Comparison of ENCODE assay signal across 9 cellular contexts in genomic region chr2:53787911-53788289, GRCh38. TPM values are rescaled to one million over a fixed set of nuclear protein-coding genes. Genes with fewer than 3 reads are reported as not detected.
DNase-seq lines count a peak whose midpoint lies in the region; ATAC-seq, FAIRE-seq and TF ChIP-seq lines count a peak whose summit lies in the region.
"Had no signal": no experiment of that assay in that cellular context is flagged by ENCODE, and none has a peak within 500 bp of the region (broad histone marks: within the 10 kb centered on the region; RNA-seq: fewer than 3 reads in every experiment).

No MANE protein-coding gene starts in this region.

- peak overlapping the region; percentile 90 for H3K9ac ChIP-seq in HepG2 (ENCODE audit: insufficient read depth, low read depth, low read length)

- BruUV-seq in HepG2 (replicated peaks; lab: Mats Ljungman, UMichigan) = TSS peak; percentile 70

- in situ Hi-C loops in HepG2 (cut with HindIII; ENCODE audit: extremely low pct_ligation_motif_present, low pct_unique_long_range_greater_than_20kb) = no loop called here
- in situ Hi-C loops in transverse colon (cut with MboI; ENCODE audit: low pct_ligation_motif_present in 1 of 4, low pct_unique_long_range_greater_than_20kb in 1 of 4, low sequenced_read_pairs in 3 of 4) = no loop called here

- H3K79me2 ChIP-seq in HepG2 (ENCODE audit: insufficient read depth, low read length) = peaks cover 88% of the 10 kb centered on the region

- POLR2A ChIA-PET in HepG2 (lab: Yijun Ruan, JAX) = interaction anchor here (1.2 to 4.8 kb wide), 3 partner anchors 12 to 39 kb away, joined by 3 to 53 read pairs (median 5); partner anchors contain the start of gene CHAC2

- H3K36me3 ChIP-seq in HepG2 (replicated peaks in 1 of 2; ENCODE audit: control insufficient read depth in 1 of 2, insufficient read depth in 2 of 2, low read length in 2 of 2) (no peaks in the 10 kb centered on the region), transverse colon (no peaks in the 10 kb centered on the region)

- H3K4me1 ChIP-seq in HepG2 (ENCODE audit: insufficient read depth, low read length) (peaks cover 48% of the 10 kb centered on the region), transverse colon (peaks cover 19 to 41% (median 30%) of the 10 kb centered on the region in 4 donors)

- H3K27me3 ChIP-seq in HepG2 (ENCODE audit: control insufficient read depth in 1 of 2, insufficient read depth in 2 of 2, low read length in 2 of 2) (peaks cover 0 to 6% of the 10 kb centered on the region in 2 experiments; a peak in 1 of 5 replicates), transverse colon (no peaks in the 10 kb centered on the region)

- peak overlapping the region; percentile 83 for H3K27ac ChIP-seq in HepG2 (ENCODE audit: extremely low read length, insufficient read depth, low read length)
- H3K27ac ChIP-seq in transverse colon = peak overlapping the region; percentile 79 to 91 (median 88)

- no peaks in the 10 kb centered on the region for H3K9me3 ChIP-seq in HepG2 (ENCODE audit: low read length)
- H3K9me3 ChIP-seq in transverse colon = no peaks in the 10 kb centered on the region

- H2AFZ ChIP-seq in HepG2 (ENCODE audit: low read length) = peak overlapping the region; percentile 1

- peaks cover 52% of the 10 kb centered on the region for H3K4me1 Mint-ChIP-seq in activated T-cell treated with anti-CD3 and anti-CD28 coated beads, Interleukin-2, amount 50 U/mL, for 72 hours (ENCODE audit: low read depth)
- peaks cover 54% of the 10 kb centered on the region for H3K4me1 Mint-ChIP-seq in activated naive CD8-positive, alpha-beta T cell treated with anti-CD3 and anti-CD28 coated beads, Interleukin-2, amount 50 U/mL, for 24 hours

- H3K4me2 ChIP-seq in HepG2 (ENCODE audit: low read depth, low read length) = peak overlapping the region; percentile 65

- H3K36me3 Mint-ChIP-seq in activated T-cell treated with anti-CD3 and anti-CD28 coated beads, Interleukin-2, amount 50 U/mL, for 72 hours (ENCODE audit: insufficient read depth in 2 of 2) = peaks cover 8 to 9% of the 10 kb centered on the region in 2 donors
- peaks cover 2% of the 10 kb centered on the region for H3K36me3 Mint-ChIP-seq in activated naive CD8-positive, alpha-beta T cell treated with anti-CD3 and anti-CD28 coated beads, Interleukin-2, amount 50 U/mL, for 24 hours (ENCODE audit: low read depth)

- TF ChIP-seq POLR2A in HepG2 (IDR thresholded peaks at IDR 0.05; ENCODE audit: insufficient read depth in 1 of 2, low read depth in 2 of 2, low read length in 2 of 2) (no peak), transverse colon (IDR thresholded peaks at IDR 0.05) (no peak)

- WGBS in HepG2 (ENCODE audit: low lambda C conversion rate) = 0% methylated on average over 7 of the region's 7 CpGs
- WGBS in transverse colon (ENCODE audit: low coverage in 1 of 2), 2 donors = 3 to 6% methylated on average over 7 of the region's 7 CpGs

- intact Hi-C loops in HepG2 (cut with micrococcal nuclease; ENCODE audit: unreplicated experiment) = loop anchor here (2.0 kb wide), 2 partner anchors 21 to 39 kb away; partner anchors contain the start of gene CHAC2
- intact Hi-C loops in transverse colon (cut with DNase I; ENCODE audit: low total_unique reads) = no loop called here

- no peaks in the 10 kb centered on the region for H3K9me3 Mint-ChIP-seq in activated T-cell treated with anti-CD3 and anti-CD28 coated beads, Interleukin-2, amount 50 U/mL, for 72 hours
- no peaks in the 10 kb centered on the region for H3K9me3 Mint-ChIP-seq in activated naive CD8-positive, alpha-beta T cell treated with anti-CD3 and anti-CD28 coated beads, Interleukin-2, amount 50 U/mL, for 24 hours

- H3K27ac Mint-ChIP-seq in activated T-cell treated with anti-CD3 and anti-CD28 coated beads, Interleukin-2, amount 50 U/mL, for 72 hours = peak overlapping the region; percentile 93
- H3K27ac Mint-ChIP-seq in activated naive CD8-positive, alpha-beta T cell treated with anti-CD3 and anti-CD28 coated beads, Interleukin-2, amount 50 U/mL, for 24 hours = peak overlapping the region; percentile 95

- H3K4me3 ChIP-seq in HepG2 (replicated peaks in 1 of 3; ENCODE audit: insufficient read depth in 1 of 3, low read depth in 2 of 3, low read length in 3 of 3) (peak overlapping the region; percentile 72 to 98 (median 95)), transverse colon (peak overlapping the region; percentile 61 to 95 (median 75))

- ATAC-seq in activated T-cell treated with anti-CD3 and anti-CD28 coated beads, Interleukin-2, amount 50 U/mL, for 72 hours (replicated peaks in 1 of 2) = no peak
- no peak for ATAC-seq in activated naive CD8-positive, alpha-beta T cell treated with anti-CD3 and anti-CD28 coated beads, Interleukin-2, amount 50 U/mL, for 24 hours
- no peak; the same call in 2 of the 3 replicates for ATAC-seq in HepG2

- TF ChIP-seq EP300 in HepG2 (IDR thresholded peaks at IDR 0.05; ENCODE audit: low read depth in 2 of 2, low read length in 2 of 2) (no peak), HepG2 (CRISPR knock-in tag; IDR thresholded peaks at IDR 0.05; ENCODE audit: borderline replicate concordance) (no peak), transverse colon (IDR thresholded peaks at IDR 0.05; ENCODE audit: low read depth) (no peak)

- no peak for TF ChIP-seq RAD21 in HepG2 (CRISPR knock-in tag; IDR thresholded peaks at IDR 0.05)

- TF ChIP-seq CTCF in HepG2 (CRISPR knock-in tag; IDR thresholded peaks at IDR 0.05) (no peak), transverse colon (IDR thresholded peaks at IDR 0.05) (no peak)

- FAIRE-seq in HepG2 (lab: Jason Lieb, UNC) (no peak), GM19239 (lab: Jason Lieb, UNC) (no peak)
- FAIRE-seq: TTC549 had no signal

- H4K20me1 ChIP-seq in HepG2 (ENCODE audit: insufficient read depth, low read length) = no peaks in the 10 kb centered on the region

- H3K27me3 Mint-ChIP-seq in activated T-cell treated with anti-CD3 and anti-CD28 coated beads, Interleukin-2, amount 50 U/mL, for 72 hours (ENCODE audit: low read depth) = no peaks in the 10 kb centered on the region
- H3K27me3 Mint-ChIP-seq in activated naive CD8-positive, alpha-beta T cell treated with anti-CD3 and anti-CD28 coated beads, Interleukin-2, amount 50 U/mL, for 24 hours = no peaks in the 10 kb centered on the region

- peak overlapping the region; percentile 96 to 99 for H3K4me3 Mint-ChIP-seq in activated T-cell treated with anti-CD3 and anti-CD28 coated beads, Interleukin-2, amount 50 U/mL, for 72 hours
- peak overlapping the region; percentile 95 for H3K4me3 Mint-ChIP-seq in activated naive CD8-positive, alpha-beta T cell treated with anti-CD3 and anti-CD28 coated beads, Interleukin-2, amount 50 U/mL, for 24 hours

- CTCF ChIA-PET in HepG2 (lab: Yijun Ruan, JAX; ENCODE audit: low intra/inter-chr PET ratio, low total read pairs) = no interaction called here

- no peak for DNase-seq in activated T-cell treated with anti-CD3 and anti-CD28 coated beads, Interleukin-2, amount 50 U/mL, for 72 hours
- no peak for DNase-seq in activated T-cell treated with anti-CD3 and anti-CD28 coated beads, Interleukin-2, amount 50 U/mL, for 1 hour
- no peak for DNase-seq in activated naive CD8-positive, alpha-beta T cell treated with anti-CD3 and anti-CD28 coated beads, Interleukin-2, amount 50 U/mL, for 24 hours
- DNase-seq in HepG2 (ENCODE audit: low spot score) (peak; percentile 27), transverse colon (no peak), GM19239 (ENCODE audit: insufficient read length, low spot score) (no peak), globus pallidus (ENCODE audit: low spot score) (no peak), hippocampal formation (lab: John Stamatoyannopoulos, UW) (no peak)

RNA-seq across cellular contexts. Expression of gene ERLEC1, which starts 1.1 kb away (rescaled TPM):
- total RNA-seq in activated T-cell treated with anti-CD3 and anti-CD28 coated beads, Interleukin-2, amount 50 U/mL, for 72 hours = 10 to 100 TPM; 24.4 to 31.4 TPM
- total RNA-seq in HepG2 (2016; rRNA removed; fragmentation: Illumina TruSeq; extraction: Trizol) (66.7 and 88.4 TPM in 2 replicates), transverse colon (10 to 100 TPM in 3 of 4 donors, 1 to 10 TPM in 1; 6.4 to 43.8 (median 32.0) TPM)
- total RNA-seq in HepG2 (2016; cell fraction: cytosol; rRNA removed; fragmentation: Illumina TruSeq; extraction: Trizol; ENCODE audit: low read depth) = 41.6 and 47.7 TPM in 2 replicates
- 65.1 and 91.1 TPM in 2 replicates for total RNA-seq in HepG2 (2016; cell fraction: insoluble cytoplasmic fraction; rRNA removed; fragmentation: Illumina TruSeq; extraction: Trizol)
- 112 and 119 TPM in 2 replicates for total RNA-seq in HepG2 (2016; cell fraction: membrane; rRNA removed; fragmentation: Illumina TruSeq; extraction: Trizol)
- total RNA-seq in HepG2 (2016; cell fraction: nucleus; rRNA removed; fragmentation: Illumina TruSeq; extraction: Trizol) = 68.6 and 77.0 TPM in 2 replicates
- polyA plus RNA-seq in HepG2 (2011; rRNA removed) = 58.1 and 87.3 TPM in 2 replicates
- polyA plus RNA-seq in HepG2 (2011; cell fraction: cytosol; rRNA removed) = 57.8 and 60.2 TPM in 2 replicates
- polyA plus RNA-seq in HepG2 (2011; cell fraction: nucleus; rRNA removed) = 28.1 and 29.3 TPM in 2 replicates
- polyA plus RNA-seq in HepG2 (2012) = 66.0 and 89.9 TPM in 2 replicates
- 50.1 and 55.2 TPM in 2 replicates for polyA plus RNA-seq in HepG2 (2016; cell fraction: cytosol; fragmentation: Illumina TruSeq; extraction: Trizol; ENCODE audit: low read depth)
- polyA plus RNA-seq in HepG2 (2016; cell fraction: insoluble cytoplasmic fraction; fragmentation: Illumina TruSeq; extraction: Trizol; ENCODE audit: low read depth) = 64.2 and 67.3 TPM in 2 replicates
- polyA plus RNA-seq in HepG2 (2016; cell fraction: membrane; fragmentation: Illumina TruSeq; extraction: Trizol; ENCODE audit: low read depth) = 86.7 and 93.1 TPM in 2 replicates
- 97.5 and 99.1 TPM in 2 replicates for polyA plus RNA-seq in HepG2 (2016; cell fraction: nucleus; fragmentation: Illumina TruSeq; extraction: Trizol; ENCODE audit: insufficient read depth, low read depth)
- polyA minus RNA-seq in HepG2 (2011; rRNA and poly(A)+ RNA removed; ENCODE audit: low replicate concordance) = 8.7 and 20.3 TPM in 2 replicates
- polyA minus RNA-seq in HepG2 (2011; cell fraction: cytosol; rRNA and poly(A)+ RNA removed) = 55.7 and 61.4 TPM in 2 replicates
- polyA minus RNA-seq in HepG2 (2011; cell fraction: nucleus; rRNA and poly(A)+ RNA removed) = 43.9 and 44.5 TPM in 2 replicates

RNA-seq across cellular contexts. Expression of gene ASB3, which starts 1.1 kb away (rescaled TPM):
- total RNA-seq in activated T-cell treated with anti-CD3 and anti-CD28 coated beads, Interleukin-2, amount 50 U/mL, for 72 hours = 10 to 100 TPM; 29.6 to 31.7 TPM
- total RNA-seq in HepG2 (2016; rRNA removed; fragmentation: Illumina TruSeq; extraction: Trizol) = 40.1 and 48.2 TPM in 2 replicates
- 18.6 and 20.9 TPM in 2 replicates for total RNA-seq in HepG2 (2016; cell fraction: cytosol; rRNA removed; fragmentation: Illumina TruSeq; extraction: Trizol; ENCODE audit: low read depth)
- total RNA-seq in HepG2 (2016; cell fraction: insoluble cytoplasmic fraction; rRNA removed; fragmentation: Illumina TruSeq; extraction: Trizol) = 39.7 and 47.9 TPM in 2 replicates
- 16.2 and 19.4 TPM in 2 replicates for total RNA-seq in HepG2 (2016; cell fraction: membrane; rRNA removed; fragmentation: Illumina TruSeq; extraction: Trizol)
- total RNA-seq in HepG2 (2016; cell fraction: nucleus; rRNA removed; fragmentation: Illumina TruSeq; extraction: Trizol) = 50.6 and 51.0 TPM in 2 replicates
- polyA plus RNA-seq in HepG2 (2011; rRNA removed) = 29.8 and 41.8 TPM in 2 replicates
- polyA plus RNA-seq in HepG2 (2011; cell fraction: cytosol; rRNA removed) = 18.7 and 24.1 TPM in 2 replicates
- polyA plus RNA-seq in HepG2 (2011; cell fraction: nucleus; rRNA removed) = 39.0 and 45.7 TPM in 2 replicates
- 17.3 and 25.5 TPM in 2 replicates for polyA plus RNA-seq in HepG2 (2012)
- polyA plus RNA-seq in HepG2 (2016; cell fraction: cytosol; fragmentation: Illumina TruSeq; extraction: Trizol; ENCODE audit: low read depth) = 2.6 and 3.1 TPM in 2 replicates
- 30.8 and 33.3 TPM in 2 replicates for polyA plus RNA-seq in HepG2 (2016; cell fraction: insoluble cytoplasmic fraction; fragmentation: Illumina TruSeq; extraction: Trizol; ENCODE audit: low read depth)
- polyA plus RNA-seq in HepG2 (2016; cell fraction: membrane; fragmentation: Illumina TruSeq; extraction: Trizol; ENCODE audit: low read depth) = 4.5 and 6.2 TPM in 2 replicates
- polyA plus RNA-seq in HepG2 (2016; cell fraction: nucleus; fragmentation: Illumina TruSeq; extraction: Trizol; ENCODE audit: insufficient read depth, low read depth) = 31.5 and 34.2 TPM in 2 replicates
- polyA minus RNA-seq in HepG2 (2011; rRNA and poly(A)+ RNA removed; ENCODE audit: low replicate concordance) = 29.9 and 45.1 TPM in 2 replicates
- 24.9 and 29.2 TPM in 2 replicates for polyA minus RNA-seq in HepG2 (2011; cell fraction: cytosol; rRNA and poly(A)+ RNA removed)
- polyA minus RNA-seq in HepG2 (2011; cell fraction: nucleus; rRNA and poly(A)+ RNA removed) = 147 and 189 TPM in 2 replicates
- 10 to 100 TPM in 2 of 4 donors, 1 to 10 TPM in 2; 4.9 to 18.9 (median 11.4) TPM for total RNA-seq in transverse colon

RNA-seq across cellular contexts. Expression of gene CHAC2, which starts 20.3 kb away (rescaled TPM):
- 10 to 100 TPM in 1 of 2 donors, 1 to 10 TPM in 1; 9.4 to 12.5 TPM for total RNA-seq in activated T-cell treated with anti-CD3 and anti-CD28 coated beads, Interleukin-2, amount 50 U/mL, for 72 hours
- total RNA-seq in HepG2 (2016; rRNA removed; fragmentation: Illumina TruSeq; extraction: Trizol) (10.7 and 15.5 TPM in 2 replicates), transverse colon (1 to 10 TPM; 1.4 to 2.1 (median 1.5) TPM)
- 2.9 and 3.9 TPM in 2 replicates for total RNA-seq in HepG2 (2016; cell fraction: cytosol; rRNA removed; fragmentation: Illumina TruSeq; extraction: Trizol; ENCODE audit: low read depth)
- 11.3 and 16.1 TPM in 2 replicates for total RNA-seq in HepG2 (2016; cell fraction: insoluble cytoplasmic fraction; rRNA removed; fragmentation: Illumina TruSeq; extraction: Trizol)
- 5.9 and 6.0 TPM in 2 replicates for total RNA-seq in HepG2 (2016; cell fraction: membrane; rRNA removed; fragmentation: Illumina TruSeq; extraction: Trizol)
- 3.0 and 4.8 TPM in 2 replicates for total RNA-seq in HepG2 (2016; cell fraction: nucleus; rRNA removed; fragmentation: Illumina TruSeq; extraction: Trizol)
- polyA plus RNA-seq in HepG2 (2011; rRNA removed) = 1.1 and 1.7 TPM in 2 replicates
- polyA plus RNA-seq in HepG2 (2011; cell fraction: cytosol; rRNA removed) = 0.86 and 1.00 TPM in 2 replicates
- polyA plus RNA-seq in HepG2 (2011; cell fraction: nucleus; rRNA removed) = 0.16 and 0.29 TPM in 2 replicates
- 2.6 and 3.1 TPM in 2 replicates for polyA plus RNA-seq in HepG2 (2012)
- 2.3 and 2.8 TPM in 2 replicates for polyA plus RNA-seq in HepG2 (2016; cell fraction: cytosol; fragmentation: Illumina TruSeq; extraction: Trizol; ENCODE audit: low read depth)
- 18.6 and 20.3 TPM in 2 replicates for polyA plus RNA-seq in HepG2 (2016; cell fraction: insoluble cytoplasmic fraction; fragmentation: Illumina TruSeq; extraction: Trizol; ENCODE audit: low read depth)
- 5.1 and 5.8 TPM in 2 replicates for polyA plus RNA-seq in HepG2 (2016; cell fraction: membrane; fragmentation: Illumina TruSeq; extraction: Trizol; ENCODE audit: low read depth)
- 8.8 and 10.1 TPM in 2 replicates for polyA plus RNA-seq in HepG2 (2016; cell fraction: nucleus; fragmentation: Illumina TruSeq; extraction: Trizol; ENCODE audit: insufficient read depth, low read depth)
- polyA minus RNA-seq in HepG2 (2011; rRNA and poly(A)+ RNA removed; ENCODE audit: low replicate concordance) = 0.32 and 7.6 TPM in 2 replicates
- 1.1 and 1.8 TPM in 2 replicates for polyA minus RNA-seq in HepG2 (2011; cell fraction: cytosol; rRNA and poly(A)+ RNA removed)
- 0.39 TPM in 1 of 2 replicates, not detected in the other for polyA minus RNA-seq in HepG2 (2011; cell fraction: nucleus; rRNA and poly(A)+ RNA removed)
